16 cellular contexts compared by ENCODE assay signal in the genomic region with DNA sequence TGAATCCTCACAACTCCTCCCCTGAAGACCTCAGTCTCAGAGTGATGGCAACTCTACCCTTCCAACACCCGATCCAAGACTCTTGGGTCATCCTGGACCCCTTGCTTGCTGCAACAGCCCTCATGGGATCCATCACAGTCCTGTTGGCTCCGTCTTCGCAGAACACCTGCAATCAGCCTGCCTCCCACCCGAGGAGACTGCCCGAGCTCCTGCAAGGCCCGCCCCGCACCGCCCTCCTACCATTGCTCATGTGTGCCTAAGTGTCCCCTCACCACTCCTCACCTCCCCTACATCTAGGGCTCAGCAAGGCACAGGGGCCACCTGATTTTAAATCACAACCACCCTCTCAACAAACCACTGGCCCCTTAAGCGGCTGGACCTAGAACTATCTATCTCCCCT. TPM values are rescaled to one million over a fixed set of nuclear protein-coding genes. Genes with fewer than 3 reads are reported as not detected.
A peak's percentile ranks its signal among the peaks of the same experiment; 100 is the strongest.
DNase-seq lines count a peak whose midpoint lies in the region; ATAC-seq and TF ChIP-seq lines count a peak whose summit lies in the region.
"Had no signal": no experiment of that assay in that cellular context is flagged by ENCODE, and none has a peak within 500 bp of the region (broad histone marks: within the 10 kb centered on the region; RNA-seq: fewer than 3 reads in every experiment).

No MANE protein-coding gene starts in this region.

- no peak for DNase-seq in activated naive CD4-positive, alpha-beta T cell treated with anti-CD3 and anti-CD28 coated beads for 36 hours
- DNase-seq in activated naive CD4-positive, alpha-beta T cell treated with anti-CD3 and anti-CD28 coated beads, Interleukin-2, amount 50 U/mL, for 16 hours: no peak
- no peak for DNase-seq in activated CD8-positive, alpha-beta T cell treated with anti-CD3 and anti-CD28 coated beads for 36 hours
- DNase-seq in effector memory CD8-positive, alpha-beta T cell: no peak
- DNase-seq in substantia nigra (lab: John Stamatoyannopoulos, UW) (no peak), NCI-H748 (lab: John Stamatoyannopoulos, UW; ENCODE audit: unreplicated experiment) (no peak)
- DNase-seq in stimulated activated CD8-positive, alpha-beta memory T cell treated with anti-CD3 and anti-CD28 coated beads, Interleukin-4, amount 100 ng/mL, for 48 hours: no peak
- DNase-seq: activated CD4-positive, CD25-positive, alpha-beta regulatory T cell; mesendoderm; NCI-H1105 treated with DMSO at 0.1 percent for 48 hours; stimulated activated CD4-positive, alpha-beta T cell treated with anti-CD3 and anti-CD28 coated beads, Interleukin-15, amount 100 ng/mL, for 24 hours; SW 1271 had no signal

- H3K27ac ChIP-seq in substantia nigra (ENCODE audit: low read depth, low read length, poor library complexity, severe bottlenecking): peak overlapping the region; percentile 91
- H3K27ac ChIP-seq: KMS-11, RWPE1 had no signal

- no peaks in the 10 kb centered on the region for H3K27me3 Mint-ChIP-seq in activated naive CD4-positive, alpha-beta T cell treated with anti-CD3 and anti-CD28 coated beads for 36 hours (ENCODE audit: low read depth)
- H3K27me3 Mint-ChIP-seq in activated CD8-positive, alpha-beta T cell treated with anti-CD3 and anti-CD28 coated beads for 36 hours: no peaks in the 10 kb centered on the region
- no peaks in the 10 kb centered on the region for H3K27me3 Mint-ChIP-seq in effector memory CD8-positive, alpha-beta T cell

- no peak for ATAC-seq in activated CD8-positive, alpha-beta T cell treated with anti-CD3 and anti-CD28 coated beads for 36 hours
- ATAC-seq in effector memory CD8-positive, alpha-beta T cell (replicated peaks): no peak
- no peak for ATAC-seq in HG02973 (IDR thresholded peaks at IDR 0.05; ENCODE audit: unreplicated experiment)
- ATAC-seq: esophagus mucosa had no signal

- POLR2A ChIA-PET in activated CD8-positive, alpha-beta T cell treated with anti-CD3 and anti-CD28 coated beads for 36 hours (lab: Charles Lee): interaction anchor here (0.8 to 3.3 kb wide), 3 partner anchors 9 to 14 kb away, joined by 3 to 14 read pairs (median 5); no protein-coding TSS in a partner anchor

- peak overlapping the region; percentile 73 for H3K27ac Mint-ChIP-seq in activated naive CD4-positive, alpha-beta T cell treated with anti-CD3 and anti-CD28 coated beads for 36 hours
- H3K27ac Mint-ChIP-seq in activated CD8-positive, alpha-beta T cell treated with anti-CD3 and anti-CD28 coated beads for 36 hours: peak overlapping the region; percentile 70
- H3K27ac Mint-ChIP-seq in effector memory CD8-positive, alpha-beta T cell: peak overlapping the region; percentile 72 to 81

- H3K4me3 Mint-ChIP-seq in activated naive CD4-positive, alpha-beta T cell treated with anti-CD3 and anti-CD28 coated beads for 36 hours: no peak overlapping the region
- peak overlapping the region; percentile 92 for H3K4me3 Mint-ChIP-seq in activated CD8-positive, alpha-beta T cell treated with anti-CD3 and anti-CD28 coated beads for 36 hours
- H3K4me3 Mint-ChIP-seq in effector memory CD8-positive, alpha-beta T cell: peak overlapping the region; percentile 89 to 91

- intact Hi-C loops in activated naive CD4-positive, alpha-beta T cell treated with anti-CD3 and anti-CD28 coated beads for 36 hours (cut with micrococcal nuclease): loop anchor here (10.0 kb wide), 1 partner anchor 178 kb away; a partner anchor contains a TSS
- intact Hi-C loops in activated CD8-positive, alpha-beta T cell treated with anti-CD3 and anti-CD28 coated beads for 36 hours (cut with micrococcal nuclease): no loop called here

- no peak for TF ChIP-seq CTCF in activated CD8-positive, alpha-beta T cell treated with anti-CD3 and anti-CD28 coated beads for 36 hours (IDR thresholded peaks at IDR 0.05)

- no peaks in the 10 kb centered on the region for H3K9me3 Mint-ChIP-seq in activated naive CD4-positive, alpha-beta T cell treated with anti-CD3 and anti-CD28 coated beads for 36 hours
- peaks cover 1% of the 10 kb centered on the region for H3K9me3 Mint-ChIP-seq in activated CD8-positive, alpha-beta T cell treated with anti-CD3 and anti-CD28 coated beads for 36 hours
- H3K9me3 Mint-ChIP-seq in effector memory CD8-positive, alpha-beta T cell: no peaks in the 10 kb centered on the region

- CTCF ChIA-PET in activated naive CD4-positive, alpha-beta T cell treated with anti-CD3 and anti-CD28 coated beads for 36 hours (lab: Charles Lee): interaction anchor here (0.9 kb wide), 1 partner anchor 56 kb away, joined by 4 read pairs; no protein-coding TSS in a partner anchor
- CTCF ChIA-PET in activated CD8-positive, alpha-beta T cell treated with anti-CD3 and anti-CD28 coated beads for 36 hours (lab: Charles Lee): interaction anchor here (0.8 to 4.6 kb wide), 5 partner anchors 12 to 82 kb away, joined by 3 to 32 read pairs (median 4); no protein-coding TSS in a partner anchor

- H3K36me3 Mint-ChIP-seq in activated naive CD4-positive, alpha-beta T cell treated with anti-CD3 and anti-CD28 coated beads for 36 hours (ENCODE audit: low read depth): peaks cover 23% of the 10 kb centered on the region
- peaks cover 77% of the 10 kb centered on the region for H3K36me3 Mint-ChIP-seq in activated CD8-positive, alpha-beta T cell treated with anti-CD3 and anti-CD28 coated beads for 36 hours (ENCODE audit: low read depth)
- H3K36me3 Mint-ChIP-seq in effector memory CD8-positive, alpha-beta T cell (ENCODE audit: insufficient read depth): peaks cover 31% of the 10 kb centered on the region

- H3K4me1 Mint-ChIP-seq in activated naive CD4-positive, alpha-beta T cell treated with anti-CD3 and anti-CD28 coated beads for 36 hours (ENCODE audit: low read depth): peaks cover 81% of the 10 kb centered on the region
- H3K4me1 Mint-ChIP-seq in activated CD8-positive, alpha-beta T cell treated with anti-CD3 and anti-CD28 coated beads for 36 hours (ENCODE audit: low read depth): peaks cover 84% of the 10 kb centered on the region
- peaks cover 87 to 89% of the 10 kb centered on the region in 2 donors for H3K4me1 Mint-ChIP-seq in effector memory CD8-positive, alpha-beta T cell (ENCODE audit: low read depth in 2 of 2)

RNA-seq across cellular contexts. Expression of a gene that starts 5.3 kb away (rescaled TPM):
- 100 to 1,000 TPM; 156 to 160 TPM for total RNA-seq in activated naive CD4-positive, alpha-beta T cell treated with anti-CD3 and anti-CD28 coated beads for 36 hours
- 100 to 1,000 TPM; 290 to 317 TPM for total RNA-seq in activated CD8-positive, alpha-beta T cell treated with anti-CD3 and anti-CD28 coated beads for 36 hours
